In genomic region chr9:96448546-96449170, GRCh38 we compare ENCODE assay signal across 1 cellular context.
TF ChIP-seq lines count a peak whose summit lies in the region.

No MANE protein-coding gene starts in this region.

TF ChIP-seq in WTC11, 78 proteins besides CTCF, POLR2A, EP300 and RAD21 (continued from another document):
- TF ChIP-seq SMAD3 (CRISPR knock-in tag; IDR thresholded peaks at IDR 0.05; ENCODE audit: borderline replicate concordance) (no peak), GTF2I (CRISPR knock-in tag; conservative IDR thresholded peaks at IDR 0.05) (no peak), ARID4B (CRISPR knock-in tag; IDR thresholded peaks at IDR 0.05; ENCODE audit: borderline replicate concordance) (no peak), ZNF281 (CRISPR knock-in tag; IDR thresholded peaks at IDR 0.05) (no peak), HMGA2 (CRISPR knock-in tag; IDR thresholded peaks at IDR 0.05) (no peak), ZNF396 (CRISPR knock-in tag; IDR thresholded peaks at IDR 0.05; ENCODE audit: borderline replicate concordance) (no peak), TP53 (CRISPR knock-in tag; IDR thresholded peaks at IDR 0.05) (no peak), MLX (CRISPR knock-in tag; IDR thresholded peaks at IDR 0.05) (no peak), ERG (CRISPR knock-in tag; IDR thresholded peaks at IDR 0.05) (no peak)
